Comparison of ENCODE assay signal across 32 cellular contexts in genomic region chr7:91473619-91474018, GRCh38.
"Had no signal": no experiment of that assay in that cellular context is flagged by ENCODE, and none has a peak within 500 bp of the region (broad histone marks: within the 10 kb centered on the region; RNA-seq: fewer than 3 reads in every experiment).

No MANE protein-coding gene starts in this region.

- FAIRE-seq: bronchial epithelial cell had no signal

- ATAC-seq: activated naive CD4-positive, alpha-beta T cell treated with anti-CD3 and anti-CD28 coated beads, Interleukin-2, amount 50 U/mL, for 72 hours; activated naive CD8-positive, alpha-beta T cell treated with anti-CD3 and anti-CD28 coated beads, Interleukin-2, amount 50 U/mL, for 24 hours; activated T-cell treated with anti-CD3 and anti-CD28 coated beads, Interleukin-2, amount 50 U/mL, for 4 hours; activated T-cell treated with anti-CD3 and anti-CD28 coated beads, Interleukin-2, amount 50 U/mL, for 72 hours; activated T-helper 17 cell treated with anti-CD3 and anti-CD28 coated beads, Interleukin-2, amount 50 U/mL, for 72 hours; body of pancreas had no signal

- H3K36me3 ChIP-seq: adrenal gland, ascending aorta, brain microvascular endothelial cell, breast epithelium, cardiac muscle cell had no signal

- H3K27me3 ChIP-seq: adrenal gland, ascending aorta, body of pancreas, brain microvascular endothelial cell, breast epithelium, cardiac muscle cell had no signal

- DNase-seq: activated effector memory CD4-positive, alpha-beta T cell treated with anti-CD3 and anti-CD28 coated beads, Interleukin-2, amount 50 U/mL, for 16 hours; activated effector memory CD4-positive, alpha-beta T cell treated with Interleukin-2 at 50 U/mL for 16 hours; activated gamma-delta T cell; activated gamma-delta T cell treated with Interleukin-2 at 50 U/mL for 16 hours; activated naive CD4-positive, alpha-beta T cell; activated naive CD4-positive, alpha-beta T cell treated with anti-CD3 and anti-CD28 coated beads for 36 hours; activated naive CD4-positive, alpha-beta T cell treated with anti-CD3 and anti-CD28 coated beads, Interleukin-2, amount 10 ng/mL, durations not matched to agents 7 days and 5 days; activated naive CD4-positive, alpha-beta T cell treated with anti-CD3 and anti-CD28 coated beads, Interleukin-2, amount 50 U/mL, for 16 hours; activated naive CD4-positive, alpha-beta T cell treated with Interleukin-2 at 50 U/mL for 16 hours; activated naive CD8-positive, alpha-beta T cell treated with anti-CD3 and anti-CD28 coated beads for 36 hours; activated naive CD8-positive, alpha-beta T cell treated with anti-CD3 and anti-CD28 coated beads, Interleukin-2, amount 10 ng/mL, durations not matched to agents 7 days and 5 days; activated naive CD8-positive, alpha-beta T cell treated with anti-CD3 and anti-CD28 coated beads, Interleukin-2, amount 50 U/mL, for 24 hours; activated T-cell treated with anti-CD3 and anti-CD28 coated beads, Interleukin-2, amount 50 U/mL, for 24 hours; activated T-cell treated with anti-CD3 and anti-CD28 coated beads, Interleukin-2, amount 50 U/mL, for 4 hours; activated T-cell treated with anti-CD3 and anti-CD28 coated beads, Interleukin-2, amount 50 U/mL, for 48 hours; activated T-cell treated with anti-CD3 and anti-CD28 coated beads, Interleukin-2, amount 50 U/mL, for 72 hours; adrenal gland; amniotic stem cell; amygdala; anterior cingulate cortex; aorta; body of pancreas; brain microvascular endothelial cell; caudate nucleus; central memory CD4-positive, alpha-beta T cell; cerebellar nuclear complex had no signal

- H3K27ac ChIP-seq: adrenal gland, ascending aorta, body of pancreas, brain microvascular endothelial cell, breast epithelium, cardiac muscle cell had no signal

- H3K4me3 ChIP-seq: adrenal gland, ascending aorta, body of pancreas, breast epithelium, cardiac muscle cell had no signal

- H3K4me1 ChIP-seq: adrenal gland, body of pancreas, breast epithelium had no signal
